Comparison of ENCODE assay signal across 21 cellular contexts in the genomic region with DNA sequence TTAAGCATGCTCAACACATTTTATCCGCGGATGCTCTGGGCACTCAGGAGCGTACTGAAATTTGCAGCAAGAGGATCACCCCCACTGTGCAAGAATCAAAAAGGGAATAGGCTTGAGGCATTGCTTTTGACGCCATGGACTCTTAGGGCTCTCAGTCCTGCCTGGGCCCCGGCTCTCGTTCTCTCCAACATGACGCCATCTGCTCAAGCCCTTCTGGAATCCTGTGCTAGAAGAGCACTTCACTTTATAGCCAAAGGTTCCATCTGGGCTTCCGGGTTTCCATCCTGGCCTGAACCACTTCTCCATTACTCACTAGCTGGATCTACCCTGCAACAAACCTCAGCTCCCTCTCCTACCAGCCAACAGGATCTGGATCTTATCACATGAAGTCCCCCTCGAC.
DNase-seq lines count a peak whose midpoint lies in the region; ATAC-seq and TF ChIP-seq lines count a peak whose summit lies in the region.
"Had no signal": no experiment of that assay in that cellular context is flagged by ENCODE, and none has a peak within 500 bp of the region (broad histone marks: within the 10 kb centered on the region; RNA-seq: fewer than 3 reads in every experiment).

No MANE protein-coding gene starts in this region.

- peaks cover 5% of the 10 kb centered on the region for H3K27me3 Mint-ChIP-seq in endothelial cell (ENCODE audit: unreplicated experiment)
- H3K27me3 Mint-ChIP-seq: CD4-positive, CD25-positive, alpha-beta regulatory T cell; IgD-negative memory B cell had no signal

- ATAC-seq in GM21723 (IDR thresholded peaks at IDR 0.05; ENCODE audit: unreplicated experiment): no peak
- ATAC-seq: PC-3, SK-N-SH treated with all-trans-retinoic acid at 6 μM for 48 hours had no signal

- DNase-seq in COLO668 (lab: John Stamatoyannopoulos, UW; ENCODE audit: unreplicated experiment) (peak; percentile 1), NCI-H1694 (lab: John Stamatoyannopoulos, UW) (peak; percentile 1), NCI-H2171 treated with DMSO at 0.1 percent for 48 hours (lab: John Stamatoyannopoulos, UW) (peak; percentile 61), cerebellum (ENCODE audit: low spot score) (peak; percentile 78), endothelial cell (ENCODE audit: low spot score) (no peak), AG08395 (ENCODE audit: low spot score) (no peak), NCI-H1092 treated with DMSO at 0.1 percent for 48 hours (lab: John Stamatoyannopoulos, UW) (no peak)
- DNase-seq: CD4-positive, CD25-positive, alpha-beta regulatory T cell; DMS79 treated with DMSO at 0.1 percent for 48 hours; MM.1S; NCI-H1048; NCI-H1417 treated with DMSO at 0.1 percent for 48 hours; NCI-H187 treated with DMSO at 0.1 percent for 48 hours; NCI-H226; NCI-H510A treated with DMSO at 0.1 percent for 48 hours; NCI-H774; PC-3; SJCRH30 had no signal

- no peaks in the 10 kb centered on the region for H3K9me3 Mint-ChIP-seq in endothelial cell (ENCODE audit: unreplicated experiment)

- TF ChIP-seq CTCF in endothelial cell (IDR thresholded peaks at IDR 0.05; ENCODE audit: unreplicated experiment): no peak

- no peak overlapping the region for H3K27ac Mint-ChIP-seq in endothelial cell (ENCODE audit: unreplicated experiment)
- H3K27ac Mint-ChIP-seq: IgD-negative memory B cell had no signal

- peaks cover 3% of the 10 kb centered on the region for H3K36me3 Mint-ChIP-seq in endothelial cell (ENCODE audit: low read depth, unreplicated experiment)
- H3K36me3 Mint-ChIP-seq: CD4-positive, CD25-positive, alpha-beta regulatory T cell; IgD-negative memory B cell had no signal

- H3K4me1 Mint-ChIP-seq in endothelial cell (ENCODE audit: unreplicated experiment): no peaks in the 10 kb centered on the region
- H3K4me1 Mint-ChIP-seq: CD4-positive, CD25-positive, alpha-beta regulatory T cell; IgD-negative memory B cell had no signal

- no peak overlapping the region for H3K4me3 Mint-ChIP-seq in endothelial cell (ENCODE audit: unreplicated experiment)
- H3K4me3 Mint-ChIP-seq: CD4-positive, CD25-positive, alpha-beta regulatory T cell; IgD-negative memory B cell had no signal

Comparison
In these comparisons a context has a peak if more than half of its experiments do, and no peak if none do; other contexts are left out.
1. DNase-seq: peak in COLO668 (single experiment), NCI-H1694 (single experiment), NCI-H2171 treated with DMSO at 0.1 percent for 48 hours (single experiment) and cerebellum (single experiment); none in endothelial cell (single experiment), AG08395 (single experiment) and NCI-H1092 treated with DMSO at 0.1 percent for 48 hours (single experiment).